In genomic region chr7:135274495-135275268, GRCh38 we compare ENCODE assay signal across 8 cellular contexts. TPM values are rescaled to one million over a fixed set of nuclear protein-coding genes. Genes with fewer than 3 reads are reported as not detected.
DNase-seq lines count a peak whose midpoint lies in the region; ATAC-seq lines count a peak whose summit lies in the region.

No MANE protein-coding gene starts in this region.

- no peak overlapping the region for H2BK15ac ChIP-seq in mesendoderm (replicated peaks; ENCODE audit: low read depth)

- H4K8ac ChIP-seq in mesendoderm (ENCODE audit: low read depth, low read length) = no peak overlapping the region

- H3K79me2 ChIP-seq in mesendoderm (ENCODE audit: control insufficient read depth, insufficient read depth, low read length) = no peaks in the 10 kb centered on the region

- H3K79me1 ChIP-seq in mesendoderm (ENCODE audit: low read length) = no peaks in the 10 kb centered on the region

- no peak overlapping the region for H3K4me2 ChIP-seq in mesendoderm (ENCODE audit: low read length)

- no peak overlapping the region for H3K23ac ChIP-seq in mesendoderm (ENCODE audit: low read length)

- no peak overlapping the region for H2BK5ac ChIP-seq in mesendoderm (ENCODE audit: low read length)

- no peak overlapping the region for H3K18ac ChIP-seq in mesendoderm (ENCODE audit: low read length)

- no peaks in the 10 kb centered on the region for H3K4me1 ChIP-seq in effector memory CD4-positive, alpha-beta T cell (ENCODE audit: control insufficient read depth, insufficient read depth, low read length, poor library complexity, severe bottlenecking)
- H3K4me1 ChIP-seq in mesendoderm (ENCODE audit: control insufficient read depth, low read depth, low read length) = no peaks in the 10 kb centered on the region

- H3K56ac ChIP-seq in mesendoderm (ENCODE audit: low read length) = no peak overlapping the region

- no peak overlapping the region for H3K9ac ChIP-seq in mesendoderm (ENCODE audit: low read length)

- no peak overlapping the region for H3K4me3 ChIP-seq in effector memory CD4-positive, alpha-beta T cell (ENCODE audit: insufficient read depth, low read depth, low read length, poor library complexity, severe bottlenecking)
- H3K4me3 ChIP-seq in mesendoderm (ENCODE audit: low read length) = no peak overlapping the region

- no peaks in the 10 kb centered on the region for H3K36me3 ChIP-seq in effector memory CD4-positive, alpha-beta T cell (ENCODE audit: control insufficient read depth, insufficient read depth, low read length)
- no peaks in the 10 kb centered on the region for H3K36me3 ChIP-seq in mesendoderm (ENCODE audit: control insufficient read depth, insufficient read depth, low read length)

- H3K27me3 ChIP-seq in effector memory CD4-positive, alpha-beta T cell (replicated peaks; ENCODE audit: control insufficient read depth, insufficient read depth, low read length, poor library complexity, severe bottlenecking) = no peaks in the 10 kb centered on the region
- H3K27me3 ChIP-seq in mesendoderm (ENCODE audit: insufficient read depth, low read length, poor library complexity) = no peaks in the 10 kb centered on the region

- H4K5ac ChIP-seq in mesendoderm (ENCODE audit: low read length) = no peak overlapping the region

- WGBS in mesendoderm (ENCODE audit: extremely low coverage, insufficient coverage, low lambda C conversion rate) = no CpG with 5 or more reads among the region's 14 CpGs

- H3K4ac ChIP-seq in mesendoderm (ENCODE audit: low read depth, low read length) = no peak overlapping the region

- no peak overlapping the region for H2BK120ac ChIP-seq in mesendoderm (ENCODE audit: low read depth, low read length)

- no peak overlapping the region for H3K27ac ChIP-seq in effector memory CD4-positive, alpha-beta T cell (ENCODE audit: insufficient read depth, low read length, poor library complexity, severe bottlenecking)
- H3K27ac ChIP-seq in mesendoderm (ENCODE audit: low read depth, low read length) = no peak overlapping the region

- H3K9me3 ChIP-seq in effector memory CD4-positive, alpha-beta T cell (ENCODE audit: control insufficient read depth, low read length) = no peaks in the 10 kb centered on the region

- peak; percentile 78 for ATAC-seq in GM18907 (IDR thresholded peaks at IDR 0.05; ENCODE audit: unreplicated experiment)
- peak; percentile 82 for ATAC-seq in HG03520 (IDR thresholded peaks at IDR 0.05; ENCODE audit: unreplicated experiment)

- DNase-seq in AG20443 (ENCODE audit: low spot score) (peak; percentile 76), NCI-H748 (lab: John Stamatoyannopoulos, UW; ENCODE audit: unreplicated experiment) (peak; percentile 74), mesendoderm (peak; percentile 91)
- DNase-seq in activated CD4-positive, alpha-beta T cell treated with anti-CD3 and anti-CD28 coated beads, Interleukin-2, amount 50 U/mL, for 48 hours = peak; percentile 83 to 86
- DNase-seq in effector memory CD4-positive, alpha-beta T cell = peak; percentile 28 to 51 (median 38)
- DNase-seq in stimulated activated CD8-positive, alpha-beta memory T cell treated with anti-CD3 and anti-CD28 coated beads, Interleukin-2, amount 100 ng/mL, for 48 hours (ENCODE audit: low read depth in 2 of 2) = peak; percentile 53 to 72

- H2AK5ac ChIP-seq in mesendoderm (ENCODE audit: low read length) = no peak overlapping the region

RNA-seq across cellular contexts. Expression of gene STRA8, which starts 41.0 kb away (rescaled TPM):
- not detected for polyA plus RNA-seq in mesendoderm (2013, experiment 1 of 2)
- polyA plus RNA-seq in mesendoderm (2013, experiment 2 of 2) = not detected

Comparison
In these comparisons a context has a peak if more than half of its experiments do, and no peak if none do; other contexts are left out.
1. DNase-seq: peak in every context shown above with its lines; median percentile 91 in mesendoderm; 84 in activated CD4-positive, alpha-beta T cell treated with anti-CD3 and anti-CD28 coated beads, Interleukin-2, amount 50 U/mL, for 48 hours; 76 in AG20443; 74 in NCI-H748; 62 in stimulated activated CD8-positive, alpha-beta memory T cell treated with anti-CD3 and anti-CD28 coated beads, Interleukin-2, amount 100 ng/mL, for 48 hours; 38 in effector memory CD4-positive, alpha-beta T cell.